1 cellular context compared by ENCODE assay signal in the genomic region with DNA sequence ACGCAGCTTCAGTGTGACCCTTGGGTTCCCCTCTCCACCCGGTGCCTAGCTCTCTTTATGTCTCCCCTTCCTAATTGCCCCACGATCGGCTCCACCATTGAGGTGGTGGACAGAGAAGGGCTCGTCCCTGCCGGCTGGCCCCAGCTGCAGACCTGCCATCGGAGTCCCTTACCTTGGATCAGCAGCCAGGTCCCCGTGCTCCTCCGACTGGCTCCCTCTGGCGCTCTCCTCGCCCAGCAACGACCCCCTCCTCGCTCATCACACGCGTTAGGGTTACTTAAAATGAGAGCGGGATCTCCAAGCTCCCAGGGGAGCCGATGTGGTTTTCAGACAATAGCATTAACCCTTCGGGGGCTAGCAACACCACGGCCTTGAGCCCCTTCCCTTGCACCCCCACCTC.
TF ChIP-seq lines count a peak whose summit lies in the region.

No MANE protein-coding gene starts in this region.

TF ChIP-seq in GM23338, 12 proteins besides CTCF, POLR2A, EP300 and RAD21:
- TF ChIP-seq POLR2AphosphoS5 (IDR thresholded peaks at IDR 0.05; ENCODE audit: low read depth), result no peak
- TF ChIP-seq ZNF462 (CRISPR knock-in tag; IDR thresholded peaks at IDR 0.05), result no peak
- no peak for TF ChIP-seq STAT1 (IDR thresholded peaks at IDR 0.05; ENCODE audit: unreplicated experiment)
- TF ChIP-seq CREB1 (CRISPR knock-in tag; IDR thresholded peaks at IDR 0.05; ENCODE audit: low read depth), result no peak
- no peak for TF ChIP-seq REST (IDR thresholded peaks at IDR 0.05; ENCODE audit: unreplicated experiment)
- TF ChIP-seq EZH2 (IDR thresholded peaks at IDR 0.05; ENCODE audit: low read depth, unreplicated experiment), result no peak
- TF ChIP-seq ZNF331 (CRISPR knock-in tag; IDR thresholded peaks at IDR 0.05; ENCODE audit: low read depth), result no peak
- TF ChIP-seq EZH2phosphoT487 (IDR thresholded peaks at IDR 0.05; ENCODE audit: unreplicated experiment), result no peak
- TF ChIP-seq ZNF114 (CRISPR knock-in tag; IDR thresholded peaks at IDR 0.05), result no peak
- TF ChIP-seq NANOG (IDR thresholded peaks at IDR 0.05; ENCODE audit: borderline replicate concordance), result no peak
- TF ChIP-seq JUNB (IDR thresholded peaks at IDR 0.05; ENCODE audit: unreplicated experiment), result no peak
- no peak for TF ChIP-seq ETS1 (IDR thresholded peaks at IDR 0.05)
